ENCODE assay signal across 23 cellular contexts in genomic region chr6:111738156-111738555, GRCh38.
A peak's percentile ranks its signal among the peaks of the same experiment; 100 is the strongest.
DNase-seq lines count a peak whose midpoint lies in the region; ATAC-seq and TF ChIP-seq lines count a peak whose summit lies in the region.
"Had no signal": no experiment of that assay in that cellular context is flagged by ENCODE, and none has a peak within 500 bp of the region (broad histone marks: within the 10 kb centered on the region; RNA-seq: fewer than 3 reads in every experiment).

No MANE protein-coding gene starts in this region.

- CTCF ChIA-PET in T-cell (lab: Charles Lee), result interaction anchor here in 1 of 2 donors (0.7 to 1.0 kb wide), 2 partner anchors 16 to 138 kb away, joined by 3 read pairs; no protein-coding TSS in a partner anchor

- H3K27me3 Mint-ChIP-seq in activated T-cell treated with anti-CD3 and anti-CD28 coated beads, Interleukin-2, amount 50 U/mL, for 72 hours (ENCODE audit: low read depth), result no peaks in the 10 kb centered on the region
- H3K27me3 Mint-ChIP-seq in T-cell, result no peaks in the 10 kb centered on the region
- H3K27me3 Mint-ChIP-seq in effector memory CD8-positive, alpha-beta T cell, result no peaks in the 10 kb centered on the region
- H3K27me3 Mint-ChIP-seq in stimulated activated naive B cell treated with anti-CD40 and anti-IgM and Interleukin-4, amounts not matched to agents 10 μg/mL and 1 μg/mL and 100 μg/mL, for 72 hours, result no peaks in the 10 kb centered on the region

- H2AFZ ChIP-seq in smooth muscle cell (ENCODE audit: low read depth), result no peak overlapping the region

- no peak for TF ChIP-seq CTCF in smooth muscle cell (IDR thresholded peaks at IDR 0.05; ENCODE audit: borderline replicate concordance, insufficient read depth, poor library complexity, severe bottlenecking)

- peaks cover 39 to 72% of the 10 kb centered on the region in 2 donors for H3K36me3 Mint-ChIP-seq in activated T-cell treated with anti-CD3 and anti-CD28 coated beads, Interleukin-2, amount 50 U/mL, for 72 hours (ENCODE audit: insufficient read depth in 2 of 2)
- H3K36me3 Mint-ChIP-seq in T-cell, result peaks cover 88% of the 10 kb centered on the region
- H3K36me3 Mint-ChIP-seq in effector memory CD8-positive, alpha-beta T cell (ENCODE audit: insufficient read depth), result peaks cover 71% of the 10 kb centered on the region
- peaks cover 27 to 40% of the 10 kb centered on the region in 2 donors for H3K36me3 Mint-ChIP-seq in stimulated activated naive B cell treated with anti-CD40 and anti-IgM and Interleukin-4, amounts not matched to agents 10 μg/mL and 1 μg/mL and 100 μg/mL, for 72 hours

- POLR2A ChIA-PET in T-cell (lab: Charles Lee), result interaction anchor here in 1 of 2 donors (2.0 kb wide), 1 partner anchor 15 kb away, joined by 5 read pairs; no protein-coding TSS in a partner anchor

- peak overlapping the region; percentile 25 for H3K27ac ChIP-seq in smooth muscle cell (ENCODE audit: low read depth)
- H3K27ac ChIP-seq: A549, cardiac muscle cell, HL-60 had no signal

- H3K79me2 ChIP-seq in smooth muscle cell (ENCODE audit: low read depth), result peaks cover 33% of the 10 kb centered on the region

- no peak overlapping the region for H3K4me3 ChIP-seq in smooth muscle cell
- H3K4me3 ChIP-seq: A549, cardiac muscle cell, HAP-1, Peyer's patch, upper lobe of left lung had no signal

- no peak overlapping the region for H3K9ac ChIP-seq in smooth muscle cell (ENCODE audit: low read depth)

- H3K27ac Mint-ChIP-seq in activated T-cell treated with anti-CD3 and anti-CD28 coated beads, Interleukin-2, amount 50 U/mL, for 72 hours, result peak overlapping the region; percentile 96
- H3K27ac Mint-ChIP-seq in T-cell, result peak overlapping the region; percentile 90 to 96
- H3K27ac Mint-ChIP-seq in effector memory CD8-positive, alpha-beta T cell, result peak overlapping the region; percentile 94 to 100
- H3K27ac Mint-ChIP-seq in stimulated activated naive B cell treated with anti-CD40 and anti-IgM and Interleukin-4, amounts not matched to agents 10 μg/mL and 1 μg/mL and 100 μg/mL, for 72 hours, result no peak overlapping the region

- peaks cover 95% of the 10 kb centered on the region for H3K4me1 Mint-ChIP-seq in activated T-cell treated with anti-CD3 and anti-CD28 coated beads, Interleukin-2, amount 50 U/mL, for 72 hours (ENCODE audit: low read depth)
- peaks cover 89 to 97% (median 92%) of the 10 kb centered on the region in 3 donors for H3K4me1 Mint-ChIP-seq in T-cell
- peaks cover 87 to 92% of the 10 kb centered on the region in 2 donors for H3K4me1 Mint-ChIP-seq in effector memory CD8-positive, alpha-beta T cell (ENCODE audit: low read depth in 2 of 2)
- peaks cover 53 to 86% of the 10 kb centered on the region in 2 donors for H3K4me1 Mint-ChIP-seq in stimulated activated naive B cell treated with anti-CD40 and anti-IgM and Interleukin-4, amounts not matched to agents 10 μg/mL and 1 μg/mL and 100 μg/mL, for 72 hours

- H3K4me3 Mint-ChIP-seq in activated T-cell treated with anti-CD3 and anti-CD28 coated beads, Interleukin-2, amount 50 U/mL, for 72 hours, result peak overlapping the region; percentile 11 to 55
- H3K4me3 Mint-ChIP-seq in T-cell, result peak overlapping the region in 2 of 3 donors; percentile 29 to 43
- peak overlapping the region; percentile 64 to 71 for H3K4me3 Mint-ChIP-seq in effector memory CD8-positive, alpha-beta T cell
- no peak overlapping the region for H3K4me3 Mint-ChIP-seq in stimulated activated naive B cell treated with anti-CD40 and anti-IgM and Interleukin-4, amounts not matched to agents 10 μg/mL and 1 μg/mL and 100 μg/mL, for 72 hours

- peaks cover 0 to 2% of the 10 kb centered on the region in 2 donors for H3K9me3 Mint-ChIP-seq in activated T-cell treated with anti-CD3 and anti-CD28 coated beads, Interleukin-2, amount 50 U/mL, for 72 hours
- H3K9me3 Mint-ChIP-seq in T-cell, result peaks cover 0 to 3% (median 2%) of the 10 kb centered on the region in 3 donors
- H3K9me3 Mint-ChIP-seq in effector memory CD8-positive, alpha-beta T cell, result no peaks in the 10 kb centered on the region
- H3K9me3 Mint-ChIP-seq in stimulated activated naive B cell treated with anti-CD40 and anti-IgM and Interleukin-4, amounts not matched to agents 10 μg/mL and 1 μg/mL and 100 μg/mL, for 72 hours, result no peaks in the 10 kb centered on the region

- peaks cover 8% of the 10 kb centered on the region for H3K4me1 ChIP-seq in smooth muscle cell (ENCODE audit: low read depth)
- H3K4me1 ChIP-seq: A549, HAP-1, Peyer's patch had no signal

- H3K9me3 ChIP-seq in smooth muscle cell (replicated peaks; ENCODE audit: low read depth), result no peaks in the 10 kb centered on the region
- H3K9me3 ChIP-seq: A549, BE2C, HAP-1, Peyer's patch, upper lobe of left lung had no signal

- H3F3A ChIP-seq in smooth muscle cell (ENCODE audit: low read depth), result peaks cover 3% of the 10 kb centered on the region

- no peaks in the 10 kb centered on the region for H3K36me3 ChIP-seq in smooth muscle cell (ENCODE audit: low read depth)
- H3K36me3 ChIP-seq: BE2C, cardiac muscle cell, HAP-1, Peyer's patch, upper lobe of left lung had no signal

- no peak overlapping the region for H3K4me2 ChIP-seq in smooth muscle cell
- H3K4me2 ChIP-seq: A549 had no signal

- peaks cover 55% of the 10 kb centered on the region for H4K20me1 ChIP-seq in smooth muscle cell (ENCODE audit: low read depth)

- DNase-seq in activated T-cell treated with anti-CD3 and anti-CD28 coated beads, Interleukin-2, amount 50 U/mL, for 72 hours, result no peak
- no peak for DNase-seq in activated T-cell treated with anti-CD3 and anti-CD28 coated beads, Interleukin-2, amount 50 U/mL, for 1 hour
- no peak for DNase-seq in T-cell
- DNase-seq in effector memory CD8-positive, alpha-beta T cell, result no peak
- no peak for DNase-seq in smooth muscle cell (lab: John Stamatoyannopoulos, UW; ENCODE audit: unreplicated experiment)
- DNase-seq in stimulated activated naive B cell treated with anti-CD40 and anti-IgM and Interleukin-4, amounts not matched to agents 10 μg/mL and 1 μg/mL and 100 μg/mL, for 72 hours, result no peak
- DNase-seq: activated CD4-positive, CD25-positive, alpha-beta regulatory T cell treated with anti-CD3 and anti-CD28 coated beads, Interleukin-2, amount 50 U/mL, for 72 hours; activated effector memory CD4-positive, alpha-beta T cell treated with anti-CD3 and anti-CD28 coated beads, Interleukin-2, amount 50 U/mL, for 16 hours; BE2C; cortex of kidney; NCI-H1048; NCI-H1930; NCI-H526 treated with DMSO at 0.1 percent for 48 hours; Peyer's patch; posterior cingulate gyrus; SIG-M5; upper lobe of left lung had no signal

- no peak for ATAC-seq in activated T-cell treated with anti-CD3 and anti-CD28 coated beads, Interleukin-2, amount 50 U/mL, for 72 hours (replicated peaks in 1 of 2)
- ATAC-seq in T-cell (replicated peaks in 1 of 4) (no peak), GM19023 (IDR thresholded peaks at IDR 0.05; ENCODE audit: unreplicated experiment) (no peak), HG02571 (IDR thresholded peaks at IDR 0.05; ENCODE audit: unreplicated experiment) (no peak)
- no peak for ATAC-seq in effector memory CD8-positive, alpha-beta T cell (replicated peaks)
- no peak for ATAC-seq in stimulated activated naive B cell treated with anti-CD40 and anti-IgM and Interleukin-4, amounts not matched to agents 10 μg/mL and 1 μg/mL and 100 μg/mL, for 72 hours (replicated peaks)
- ATAC-seq: A549 had no signal

- no peaks in the 10 kb centered on the region for H3K27me3 ChIP-seq in smooth muscle cell (ENCODE audit: low read depth)
- H3K27me3 ChIP-seq: BE2C, cardiac muscle cell, Peyer's patch, upper lobe of left lung had no signal

- WGBS in smooth muscle cell (ENCODE audit: low lambda C conversion rate), result 98% methylated on average over 3 of the region's 3 CpGs

Comparison
In these comparisons a context has a peak if more than half of its experiments do, and no peak if none do; other contexts are left out.
1. H3K4me3 Mint-ChIP-seq: peak in activated T-cell treated with anti-CD3 and anti-CD28 coated beads, Interleukin-2, amount 50 U/mL, for 72 hours (2 of 2), T-cell (2 of 3) and effector memory CD8-positive, alpha-beta T cell (2 of 2); none in stimulated activated naive B cell treated with anti-CD40 and anti-IgM and Interleukin-4, amounts not matched to agents 10 μg/mL and 1 μg/mL and 100 μg/mL, for 72 hours (0 of 2).